2 cellular contexts compared by ENCODE assay signal in the genomic region with DNA sequence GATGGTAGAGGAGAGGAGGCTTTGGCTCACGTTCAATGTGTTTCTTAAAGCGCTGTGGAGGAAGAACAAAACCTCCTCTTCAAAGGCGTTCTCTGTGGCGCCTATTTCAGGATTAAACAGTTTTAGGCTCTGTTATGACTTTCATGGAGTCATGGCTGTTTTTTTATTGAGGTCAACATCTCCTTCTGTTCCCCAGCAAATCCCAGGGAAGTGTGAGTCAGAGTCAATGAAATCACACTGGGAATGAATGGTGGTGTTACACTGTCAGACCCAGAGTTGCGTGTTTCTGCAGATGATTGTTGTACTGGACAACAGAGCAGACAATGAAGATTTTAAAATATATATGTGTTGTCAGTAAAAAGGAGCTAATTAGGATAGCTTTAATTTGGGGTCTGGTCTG.
TF ChIP-seq lines count a peak whose summit lies in the region.

No MANE protein-coding gene starts in this region.

TF ChIP-seq in SK-N-SH, 30 proteins besides CTCF, POLR2A, EP300 and RAD21 (continued from another document):
- TF ChIP-seq, protein P1, sequence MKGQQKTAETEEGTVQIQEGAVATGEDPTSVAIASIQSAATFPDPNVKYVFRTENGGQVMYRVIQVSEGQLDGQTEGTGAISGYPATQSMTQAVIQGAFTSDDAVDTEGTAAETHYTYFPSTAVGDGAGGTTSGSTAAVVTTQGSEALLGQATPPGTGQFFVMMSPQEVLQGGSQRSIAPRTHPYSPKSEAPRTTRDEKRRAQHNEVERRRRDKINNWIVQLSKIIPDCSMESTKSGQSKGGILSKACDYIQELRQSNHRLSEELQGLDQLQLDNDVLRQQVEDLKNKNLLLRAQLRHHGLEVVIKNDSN (IDR thresholded peaks at IDR 0.05; ENCODE audit: borderline replicate concordance, low read depth) = no peak
- TF ChIP-seq RXRA (IDR thresholded peaks at IDR 0.05; ENCODE audit: borderline replicate concordance, low read depth) (no peak), TAF1 (IDR thresholded peaks at IDR 0.05; ENCODE audit: borderline replicate concordance, low read depth, low read length) (no peak), GABPA (IDR thresholded peaks at IDR 0.05; ENCODE audit: low read depth) (no peak), NRF1 (IDR thresholded peaks at IDR 0.05; ENCODE audit: low read depth, low read length) (no peak), MEF2A (IDR thresholded peaks at IDR 0.05; ENCODE audit: borderline replicate concordance, low read depth) (no peak), NFIC (IDR thresholded peaks at IDR 0.05; ENCODE audit: borderline replicate concordance) (no peak), EZH2phosphoT487 (IDR thresholded peaks at IDR 0.05; ENCODE audit: borderline replicate concordance, low read depth) (no peak), FOSL2 (IDR thresholded peaks at IDR 0.05; ENCODE audit: borderline replicate concordance, low read depth) (peak; percentile 60; the same call in 1 of the 2 replicates), TEAD4 (IDR thresholded peaks at IDR 0.05; ENCODE audit: borderline replicate concordance, insufficient read depth) (no peak), RFX5 (IDR thresholded peaks at IDR 0.05; ENCODE audit: low read length) (no peak), CHD2 (IDR thresholded peaks at IDR 0.05; ENCODE audit: low read length, partially characterized antibody) (no peak)
- TF ChIP-seq, protein P2, sequence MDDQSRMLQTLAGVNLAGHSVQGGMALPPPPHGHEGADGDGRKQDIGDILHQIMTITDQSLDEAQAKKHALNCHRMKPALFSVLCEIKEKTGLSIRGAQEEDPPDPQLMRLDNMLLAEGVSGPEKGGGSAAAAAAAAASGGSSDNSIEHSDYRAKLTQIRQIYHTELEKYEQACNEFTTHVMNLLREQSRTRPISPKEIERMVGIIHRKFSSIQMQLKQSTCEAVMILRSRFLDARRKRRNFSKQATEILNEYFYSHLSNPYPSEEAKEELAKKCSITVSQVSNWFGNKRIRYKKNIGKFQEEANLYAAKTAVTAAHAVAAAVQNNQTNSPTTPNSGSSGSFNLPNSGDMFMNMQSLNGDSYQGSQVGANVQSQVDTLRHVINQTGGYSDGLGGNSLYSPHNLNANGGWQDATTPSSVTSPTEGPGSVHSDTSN (IDR thresholded peaks at IDR 0.05) = peak; percentile 18; the same call in 1 of the 2 replicates

TF ChIP-seq in SK-N-SH treated with all-trans-retinoic acid at 6 μM for 48 hours, 23 proteins besides CTCF, POLR2A, EP300 and RAD21 (continued from another document):
- TF ChIP-seq, protein P3, sequence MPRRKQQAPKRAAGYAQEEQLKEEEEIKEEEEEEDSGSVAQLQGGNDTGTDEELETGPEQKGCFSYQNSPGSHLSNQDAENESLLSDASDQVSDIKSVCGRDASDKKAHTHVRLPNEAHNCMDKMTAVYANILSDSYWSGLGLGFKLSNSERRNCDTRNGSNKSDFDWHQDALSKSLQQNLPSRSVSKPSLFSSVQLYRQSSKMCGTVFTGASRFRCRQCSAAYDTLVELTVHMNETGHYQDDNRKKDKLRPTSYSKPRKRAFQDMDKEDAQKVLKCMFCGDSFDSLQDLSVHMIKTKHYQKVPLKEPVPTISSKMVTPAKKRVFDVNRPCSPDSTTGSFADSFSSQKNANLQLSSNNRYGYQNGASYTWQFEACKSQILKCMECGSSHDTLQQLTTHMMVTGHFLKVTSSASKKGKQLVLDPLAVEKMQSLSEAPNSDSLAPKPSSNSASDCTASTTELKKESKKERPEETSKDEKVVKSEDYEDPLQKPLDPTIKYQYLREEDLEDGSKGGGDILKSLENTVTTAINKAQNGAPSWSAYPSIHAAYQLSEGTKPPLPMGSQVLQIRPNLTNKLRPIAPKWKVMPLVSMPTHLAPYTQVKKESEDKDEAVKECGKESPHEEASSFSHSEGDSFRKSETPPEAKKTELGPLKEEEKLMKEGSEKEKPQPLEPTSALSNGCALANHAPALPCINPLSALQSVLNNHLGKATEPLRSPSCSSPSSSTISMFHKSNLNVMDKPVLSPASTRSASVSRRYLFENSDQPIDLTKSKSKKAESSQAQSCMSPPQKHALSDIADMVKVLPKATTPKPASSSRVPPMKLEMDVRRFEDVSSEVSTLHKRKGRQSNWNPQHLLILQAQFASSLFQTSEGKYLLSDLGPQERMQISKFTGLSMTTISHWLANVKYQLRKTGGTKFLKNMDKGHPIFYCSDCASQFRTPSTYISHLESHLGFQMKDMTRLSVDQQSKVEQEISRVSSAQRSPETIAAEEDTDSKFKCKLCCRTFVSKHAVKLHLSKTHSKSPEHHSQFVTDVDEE (CRISPR knock-in tag; IDR thresholded peaks at IDR 0.05) = no peak
- TF ChIP-seq BACH2 (CRISPR knock-in tag; IDR thresholded peaks at IDR 0.05; ENCODE audit: borderline replicate concordance) (no peak), RARB (CRISPR knock-in tag; IDR thresholded peaks at IDR 0.05) (no peak)
